ENCODE assay signal across 8 cellular contexts in the genomic region with DNA sequence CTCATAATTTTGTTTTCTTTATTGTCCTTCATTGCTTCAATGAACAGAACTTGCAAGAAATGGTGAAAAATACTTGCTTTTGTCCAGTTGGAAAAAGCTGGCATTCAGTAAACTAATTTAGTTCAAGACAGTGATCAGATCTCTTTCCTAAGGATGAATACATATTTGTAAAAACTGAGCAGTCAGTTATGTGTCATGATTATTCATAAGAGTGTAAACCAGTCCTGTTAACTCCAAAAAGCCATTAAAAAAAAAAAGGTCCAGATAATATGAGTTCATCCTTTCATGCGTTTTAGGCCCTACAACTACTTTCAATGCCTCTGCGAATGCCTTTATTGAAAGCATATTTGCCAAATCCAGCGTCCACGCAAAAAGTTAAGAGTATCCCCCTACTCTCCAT. TPM values are rescaled to one million over a fixed set of nuclear protein-coding genes. Genes with fewer than 3 reads are reported as not detected.
A peak's percentile ranks its signal among the peaks of the same experiment; 100 is the strongest.
DNase-seq lines count a peak whose midpoint lies in the region; ATAC-seq, FAIRE-seq and TF ChIP-seq lines count a peak whose summit lies in the region.

No MANE protein-coding gene starts in this region.

- peak; percentile 9 for FAIRE-seq in GM12892 (lab: Jason Lieb, UNC)

- ATAC-seq in PC-3 (peak; percentile 16), esophagus mucosa (peak; percentile 24), HG03025 (IDR thresholded peaks at IDR 0.05; ENCODE audit: low FRiP score, unreplicated experiment) (no peak)

- peaks cover 18% of the 10 kb centered on the region for H3K4me1 ChIP-seq in PC-3 (ENCODE audit: insufficient read depth, low read length)

- no peaks in the 10 kb centered on the region for H3K27me3 Mint-ChIP-seq in progenitor cell of endocrine pancreas

- DNase-seq in GM12892 (ENCODE audit: insufficient read length), result no peak
- DNase-seq in PC-3, result peak; percentile 51
- no peak for DNase-seq in progenitor cell of endocrine pancreas (ENCODE audit: low spot score, unreplicated experiment)
- DNase-seq in stimulated activated CD4-positive, alpha-beta T cell treated with anti-CD3 and anti-CD28 coated beads, Interleukin-2, amount 100 ng/mL, for 48 hours, result no peak
- no peak for DNase-seq in NCI-H128 (lab: John Stamatoyannopoulos, UW; ENCODE audit: unreplicated experiment)
- no peak for DNase-seq in NCI-H446 treated with DMSO at 0.1 percent for 48 hours (lab: John Stamatoyannopoulos, UW)

- intact Hi-C loops in PC-3 (cut with micrococcal nuclease), result loop anchor here (1.0 to 10.0 kb wide), 3 partner anchors 9 to 948 kb away; partner anchors contain the start of genes DOP1A, IBTK and UBE3D

- peaks cover 45% of the 10 kb centered on the region for H3K79me2 ChIP-seq in PC-3 (ENCODE audit: low read length)

- peak overlapping the region; percentile 81 for H3K9ac ChIP-seq in PC-3 (ENCODE audit: low read length)

- no peaks in the 10 kb centered on the region for H3K9me3 Mint-ChIP-seq in progenitor cell of endocrine pancreas (ENCODE audit: low read depth)

- TF ChIP-seq CTCF in PC-3 (conservative IDR thresholded peaks at IDR 0.05; ENCODE audit: low read depth, low read length), result no peak
- no peak for TF ChIP-seq CTCF in progenitor cell of endocrine pancreas (IDR thresholded peaks at IDR 0.05; ENCODE audit: unreplicated experiment)

- no peaks in the 10 kb centered on the region for H4K20me1 ChIP-seq in PC-3 (ENCODE audit: low read length)

- no TSS peak for BruUV-seq in PC-3 (replicated peaks; lab: Mats Ljungman, UMichigan)

- CTCF ChIA-PET in PC-3 (lab: Charles Lee), result interaction anchor here (0.9 kb wide), 1 partner anchor 125 kb away, joined by 3 read pairs; the partner anchor contains the start of gene DOP1A

- H2AFZ ChIP-seq in PC-3 (ENCODE audit: low read length), result peak overlapping the region; percentile 77

- no peaks in the 10 kb centered on the region for H3K9me2 ChIP-seq in PC-3 (replicated peaks; ENCODE audit: low read length)

- no peaks in the 10 kb centered on the region for H3K36me3 ChIP-seq in PC-3 (ENCODE audit: low read depth, low read length)

- peaks cover 13% of the 10 kb centered on the region for H3K36me3 Mint-ChIP-seq in progenitor cell of endocrine pancreas (ENCODE audit: insufficient read depth)

- peak overlapping the region; percentile 86 for H3K4me3 ChIP-seq in PC-3 (ENCODE audit: low read length)

- no peak for TF ChIP-seq POLR2A in GM12892 (IDR thresholded peaks at IDR 0.05; ENCODE audit: low read depth, low read length)

- peak overlapping the region; percentile 99 for H3K4me2 ChIP-seq in PC-3 (ENCODE audit: low read length)

- peak overlapping the region; percentile 99 for H3K4me3 Mint-ChIP-seq in progenitor cell of endocrine pancreas (ENCODE audit: low read depth)

- H3K4me1 Mint-ChIP-seq in progenitor cell of endocrine pancreas (ENCODE audit: low read depth), result peaks cover 23% of the 10 kb centered on the region

- POLR2A ChIA-PET in PC-3 (lab: Charles Lee; ENCODE audit: unreplicated experiment), result no interaction called here

- H3K27me3 ChIP-seq in PC-3 (ENCODE audit: low read length), result no peaks in the 10 kb centered on the region

- no peaks in the 10 kb centered on the region for H3F3A ChIP-seq in PC-3 (ENCODE audit: low read length, unreplicated experiment)

- peak overlapping the region; percentile 42 for H3K27ac ChIP-seq in PC-3 (ENCODE audit: low read length)

- no peaks in the 10 kb centered on the region for H3K9me3 ChIP-seq in PC-3 (ENCODE audit: low read length)

- H3K27ac Mint-ChIP-seq in progenitor cell of endocrine pancreas, result peak overlapping the region; percentile 99

RNA-seq across cellular contexts. Expression of gene PGM3, which starts 0.6 kb away (rescaled TPM):
- polyA plus RNA-seq in GM12892 (2012; ENCODE audit: missing spikeins), result 17.1 TPM
- 17.0 and 25.2 TPM in 2 replicates for total RNA-seq in PC-3 (2014; rRNA removed)
- 17.4 TPM for total RNA-seq in esophagus mucosa
- 62.3 and 64.4 TPM in 2 replicates for total RNA-seq in progenitor cell of endocrine pancreas

RNA-seq across cellular contexts. Expression of gene RWDD2A, which starts 0.7 kb away (rescaled TPM):
- 4.6 TPM for polyA plus RNA-seq in GM12892 (2012; ENCODE audit: missing spikeins)
- total RNA-seq in PC-3 (2014; rRNA removed), result 0.63 and 1.3 TPM in 2 replicates
- 0.84 TPM for total RNA-seq in esophagus mucosa
- 7.1 and 7.6 TPM in 2 replicates for total RNA-seq in progenitor cell of endocrine pancreas
